ENCODE assay signal across 15 cellular contexts in the genomic region with DNA sequence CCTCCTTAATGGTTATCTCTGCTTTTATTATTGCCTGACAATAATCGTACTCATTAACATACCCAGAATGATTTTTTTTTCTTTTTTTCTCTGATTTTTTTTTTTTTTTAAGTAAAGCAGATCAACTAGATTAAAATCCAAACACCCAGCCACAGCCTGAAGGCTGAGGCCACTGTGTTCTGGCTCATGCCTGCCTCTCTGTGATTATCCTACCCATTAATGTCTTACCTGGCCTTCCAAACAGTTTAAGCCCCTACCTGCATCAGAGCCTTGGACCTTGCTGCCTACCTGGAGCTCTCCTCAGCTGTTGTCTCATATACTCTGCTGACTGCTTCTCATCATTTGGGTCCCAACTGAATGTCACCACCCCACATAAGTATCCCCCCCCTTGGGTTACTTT. TPM values are rescaled to one million over a fixed set of nuclear protein-coding genes. Genes with fewer than 3 reads are reported as not detected.
DNase-seq lines count a peak whose midpoint lies in the region; ATAC-seq and TF ChIP-seq lines count a peak whose summit lies in the region.
"Had no signal": no experiment of that assay in that cellular context is flagged by ENCODE, and none has a peak within 500 bp of the region (broad histone marks: within the 10 kb centered on the region; RNA-seq: fewer than 3 reads in every experiment).

No MANE protein-coding gene starts in this region.

- H3K4me1 ChIP-seq in PC-9 (replicated peaks; ENCODE audit: insufficient read depth): peaks cover 41% of the 10 kb centered on the region
- H3K4me1 ChIP-seq in upper lobe of right lung: peaks cover 27% of the 10 kb centered on the region

- no peak; the same call in 1 of the 2 replicates for TF ChIP-seq CTCF in PC-9 (conservative IDR thresholded peaks at IDR 0.05)
- TF ChIP-seq CTCF in osteocyte (IDR thresholded peaks at IDR 0.05): no peak
- no peak for TF ChIP-seq CTCF in upper lobe of right lung (IDR thresholded peaks at IDR 0.05)

- no peaks in the 10 kb centered on the region for H3K9me2 ChIP-seq in PC-9 (ENCODE audit: insufficient read depth)

- intact Hi-C loops in PC-9 (cut with micrococcal nuclease; ENCODE audit: unreplicated experiment): loop anchor here (1.0 kb wide), 2 partner anchors 21 to 47 kb away; no protein-coding TSS in a partner anchor
- intact Hi-C loops in dendritic cell treated with granulocyte-macrophage colony-stimulating factor and Interleukin-4, amounts not matched to agents 40 ng/mL and 50 ng/mL, for 4 days (cut with micrococcal nuclease): loop anchor here (5.0 kb wide), 1 partner anchor 36 kb away; no protein-coding TSS in a partner anchor
- intact Hi-C loops in upper lobe of right lung (cut with DNase I): no loop called here

- peaks cover 4% of the 10 kb centered on the region for H3K27me3 Mint-ChIP-seq in dendritic cell treated with granulocyte-macrophage colony-stimulating factor and Interleukin-4, amounts not matched to agents 40 ng/mL and 50 ng/mL, for 4 days
- H3K27me3 Mint-ChIP-seq in osteocyte (ENCODE audit: unreplicated experiment): peaks cover 6% of the 10 kb centered on the region

- no peaks in the 10 kb centered on the region for H3K36me3 Mint-ChIP-seq in dendritic cell treated with granulocyte-macrophage colony-stimulating factor and Interleukin-4, amounts not matched to agents 40 ng/mL and 50 ng/mL, for 4 days (ENCODE audit: low read depth)
- no peaks in the 10 kb centered on the region for H3K36me3 Mint-ChIP-seq in osteocyte (ENCODE audit: unreplicated experiment)

- H3K27ac Mint-ChIP-seq in dendritic cell treated with granulocyte-macrophage colony-stimulating factor and Interleukin-4, amounts not matched to agents 40 ng/mL and 50 ng/mL, for 4 days: peak overlapping the region; percentile 74
- peak overlapping the region; percentile 92 for H3K27ac Mint-ChIP-seq in osteocyte (ENCODE audit: unreplicated experiment)
- H3K27ac Mint-ChIP-seq: stimulated activated naive CD8-positive, alpha-beta T cell treated with anti-CD3 and anti-CD28 coated beads, Interleukin-15, Interleukin-2, amounts not matched to agents 100 ng/mL and 50 ng/mL, for 24 hours had no signal

- H3K4me3 ChIP-seq in PC-9 (no peak overlapping the region), upper lobe of right lung (no peak overlapping the region)
- H3K4me3 ChIP-seq: MG63 had no signal

- H3K27me3 ChIP-seq in PC-9 (ENCODE audit: insufficient read depth, low read depth): no peaks in the 10 kb centered on the region
- H3K27me3 ChIP-seq in upper lobe of right lung: no peaks in the 10 kb centered on the region
- H3K27me3 ChIP-seq: MG63 had no signal

- ATAC-seq in upper lobe of right lung (peak; percentile 13), GM19395 (IDR thresholded peaks at IDR 0.05; ENCODE audit: unreplicated experiment) (no peak)
- ATAC-seq: HepG2 had no signal

- peaks cover 49% of the 10 kb centered on the region for H3K4me1 Mint-ChIP-seq in dendritic cell treated with granulocyte-macrophage colony-stimulating factor and Interleukin-4, amounts not matched to agents 40 ng/mL and 50 ng/mL, for 4 days (ENCODE audit: low read depth)
- H3K4me1 Mint-ChIP-seq in osteocyte (ENCODE audit: unreplicated experiment): peaks cover 23% of the 10 kb centered on the region

- no peaks in the 10 kb centered on the region for H3K36me3 ChIP-seq in PC-9 (ENCODE audit: low read depth)
- no peaks in the 10 kb centered on the region for H3K36me3 ChIP-seq in upper lobe of right lung
- H3K36me3 ChIP-seq: MG63 had no signal

- no TSS peak for BruUV-seq in PC-9 (replicated peaks; lab: Mats Ljungman, UMichigan)

- no peaks in the 10 kb centered on the region for H3K9me3 Mint-ChIP-seq in dendritic cell treated with granulocyte-macrophage colony-stimulating factor and Interleukin-4, amounts not matched to agents 40 ng/mL and 50 ng/mL, for 4 days
- H3K9me3 Mint-ChIP-seq in osteocyte (ENCODE audit: unreplicated experiment): no peaks in the 10 kb centered on the region
- H3K9me3 Mint-ChIP-seq: stimulated activated naive CD8-positive, alpha-beta T cell treated with anti-CD3 and anti-CD28 coated beads, Interleukin-15, Interleukin-2, amounts not matched to agents 100 ng/mL and 50 ng/mL, for 24 hours had no signal

- H3F3A ChIP-seq in PC-9 (ENCODE audit: insufficient read depth, low read depth): peaks cover 23% of the 10 kb centered on the region

- POLR2A ChIA-PET in PC-9 (lab: Charles Lee; ENCODE audit: unreplicated experiment): interaction anchor here (0.5 to 1.4 kb wide), 19 partner anchors 8 to 1601 kb away, joined by 3 to 25 read pairs (median 7); partner anchors contain the start of gene IFT43

- CTCF ChIA-PET in PC-9 (lab: Charles Lee): interaction anchor here (0.5 to 1.5 kb wide), 7 partner anchors 46 to 468 kb away, joined by 3 to 8 read pairs (median 3); partner anchors contain the start of gene NEK9

- H2AFZ ChIP-seq in PC-9: no peak overlapping the region

- no peaks in the 10 kb centered on the region for H3K79me2 ChIP-seq in PC-9 (ENCODE audit: low read depth)

- no peaks in the 10 kb centered on the region for H4K20me1 ChIP-seq in PC-9 (ENCODE audit: insufficient read depth)

- DNase-seq in PC-9 (peak in 1 of 2 experiments; percentile 27), osteocyte (ENCODE audit: extremely low spot score, unreplicated experiment) (no peak), upper lobe of right lung (no peak), NCI-H1694 treated with DMSO at 0.1 percent for 48 hours (lab: John Stamatoyannopoulos, UW) (no peak)
- DNase-seq in activated CD4-positive, alpha-beta T cell treated with anti-CD3 and anti-CD28 coated beads for 4 hours: no peak
- DNase-seq: activated naive CD4-positive, alpha-beta T cell treated with Interleukin-2 at 50 U/mL for 16 hours; C1 segment of cervical spinal cord; DMS53; MG63; NCI-H187 treated with DMSO at 0.1 percent for 48 hours; NCI-H510A treated with DMSO at 0.1 percent for 48 hours had no signal

- peak overlapping the region; percentile 59 for H3K4me2 ChIP-seq in PC-9

- no peak overlapping the region for H3K4me3 Mint-ChIP-seq in dendritic cell treated with granulocyte-macrophage colony-stimulating factor and Interleukin-4, amounts not matched to agents 40 ng/mL and 50 ng/mL, for 4 days
- H3K4me3 Mint-ChIP-seq in osteocyte (ENCODE audit: unreplicated experiment): peak overlapping the region; percentile 19
- H3K4me3 Mint-ChIP-seq: stimulated activated naive CD8-positive, alpha-beta T cell treated with anti-CD3 and anti-CD28 coated beads, Interleukin-15, Interleukin-2, amounts not matched to agents 100 ng/mL and 50 ng/mL, for 24 hours had no signal

- H3K9me3 ChIP-seq in PC-9 (ENCODE audit: insufficient read depth, low read depth) (no peaks in the 10 kb centered on the region), upper lobe of right lung (no peaks in the 10 kb centered on the region)
- H3K9me3 ChIP-seq: MG63 had no signal

- H3K27ac ChIP-seq in PC-9: peak overlapping the region; percentile 63
- peak overlapping the region; percentile 73 for H3K27ac ChIP-seq in upper lobe of right lung

RNA-seq across cellular contexts. Expression of gene TMED10, which starts 6.8 kb away (rescaled TPM):
- total RNA-seq in PC-9 (2021): 709 and 770 TPM in 2 replicates
- total RNA-seq in osteocyte: 380 and 409 TPM in 2 replicates
- 303 TPM for total RNA-seq in upper lobe of right lung

RNA-seq across cellular contexts. Expression of gene NEK9, which starts 56.4 kb away (rescaled TPM):
- total RNA-seq in PC-9 (2021) (170 and 174 TPM in 2 replicates), osteocyte (116 and 117 TPM in 2 replicates), upper lobe of right lung (78.1 TPM)
